8 cellular contexts compared by ENCODE assay signal in the genomic region with DNA sequence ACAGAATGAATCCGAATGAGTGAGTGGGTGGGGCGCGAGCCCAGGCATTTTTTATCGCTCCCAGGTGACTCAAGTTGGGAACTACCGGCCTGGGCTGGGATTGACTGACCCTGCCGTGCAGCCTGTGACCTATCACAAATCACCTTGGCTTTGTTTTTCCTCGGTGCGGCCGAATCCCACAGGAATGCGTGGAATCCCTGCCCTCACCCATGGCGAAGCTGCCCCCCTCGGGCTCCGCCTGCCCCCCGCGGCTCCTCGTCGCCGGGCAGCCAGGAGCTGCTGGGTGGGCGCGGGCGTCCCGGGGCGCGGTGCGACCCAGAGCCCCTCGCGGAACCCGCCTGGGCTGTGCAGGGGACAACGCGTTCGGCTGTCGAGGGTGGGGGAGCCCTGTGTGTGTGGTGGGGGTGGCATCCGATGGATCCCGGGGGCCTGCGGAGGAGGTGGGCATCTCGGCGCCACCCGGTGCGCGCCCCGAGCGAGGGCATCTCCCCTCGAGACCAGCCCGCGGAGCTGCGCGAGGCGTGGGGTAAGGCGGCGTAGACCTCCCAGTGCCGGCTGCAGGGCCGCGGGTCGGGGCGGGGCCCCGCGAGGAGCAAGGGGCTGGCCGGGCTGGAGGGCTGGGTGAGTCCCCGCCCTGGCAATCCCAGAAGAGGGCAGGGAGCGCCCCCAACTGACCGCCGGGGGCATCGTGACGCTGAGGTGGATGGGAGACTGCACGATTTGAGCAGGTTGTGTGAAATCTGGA. TPM values are rescaled to one million over a fixed set of nuclear protein-coding genes. Genes with fewer than 3 reads are reported as not detected.
DNase-seq lines count a peak whose midpoint lies in the region; ATAC-seq, FAIRE-seq and TF ChIP-seq lines count a peak whose summit lies in the region.

No MANE protein-coding gene starts in this region.

- H3K36me3 Mint-ChIP-seq in T-cell, result peaks cover 11% of the 10 kb centered on the region

- TF ChIP-seq CTCF in ascending aorta (IDR thresholded peaks at IDR 0.05), result peak; percentile 82 to 97 (median 96)

- no peaks in the 10 kb centered on the region for H3K27me3 ChIP-seq in ascending aorta

- H3K27ac Mint-ChIP-seq in T-cell, result no peak overlapping the region

- peak; percentile 83 for DNase-seq in H54 (ENCODE audit: insufficient read length, low spot score)
- peak; percentile 90 for DNase-seq in M059J (ENCODE audit: low read depth)
- DNase-seq in T-cell, result peak in 33 of 34 experiments; percentile 14 to 76 (median 58)
- peak; percentile 53 to 93 for DNase-seq in ascending aorta (ENCODE audit: low spot score in 2 of 2)
- DNase-seq in hypothalamus (lab: John Stamatoyannopoulos, UW), result peak in 48 of 51 donors; percentile 29 to 90 (median 74)
- peak; percentile 92 for DNase-seq in sciatic nerve (ENCODE audit: low spot score)
- DNase-seq in GF-D8 (lab: John Stamatoyannopoulos, UW), result no peak

- peaks cover 0 to 9% (median 9%) of the 10 kb centered on the region in 3 donors for H3K4me1 Mint-ChIP-seq in T-cell

- H3K4me3 ChIP-seq in ascending aorta, result peak overlapping the region; percentile 73 to 92

- peak overlapping the region; percentile 62 to 67 (median 66) for H3K4me3 Mint-ChIP-seq in T-cell

- H3K9me3 ChIP-seq in ascending aorta, result no peaks in the 10 kb centered on the region

- peaks cover 38 to 42% of the 10 kb centered on the region in 2 donors for H3K27me3 Mint-ChIP-seq in T-cell

- POLR2A ChIA-PET in T-cell (lab: Charles Lee), result no interaction called here

- H3K36me3 ChIP-seq in ascending aorta, result no peaks in the 10 kb centered on the region

- intact Hi-C loops in ascending aorta (cut with DNase I) (loop anchor here (1.0 to 5.0 kb wide), 4 partner anchors 115 to 360 kb away; no protein-coding TSS in a partner anchor), sciatic nerve (cut with DNase I) (loop anchor here (5.0 kb wide), 1 partner anchor 180 kb away; no protein-coding TSS in a partner anchor)

- H3K4me1 ChIP-seq in ascending aorta, result peaks cover 0 to 5% of the 10 kb centered on the region in 2 donors

- peak overlapping the region; percentile 8 to 26 for H3K27ac ChIP-seq in ascending aorta

- peak; percentile 95 for FAIRE-seq in H54 (lab: Jason Lieb, UNC)

- peak; percentile 30 for TF ChIP-seq POLR2A in GM10847 (IDR thresholded peaks at IDR 0.05; ENCODE audit: extremely low read depth, insufficient read length)
- peak; percentile 23; the same call in 1 of the 2 replicates for TF ChIP-seq POLR2A in H54 (IDR thresholded peaks at IDR 0.05; ENCODE audit: low read depth, low read length)

- ATAC-seq in T-cell (replicated peaks in 1 of 4) (peak; percentile 92 to 98 (median 96)), sciatic nerve (peak; percentile 98)

- CTCF ChIA-PET in T-cell (lab: Charles Lee), result interaction anchor here (0.6 to 2.9 kb wide), 4 partner anchors 14 to 308 kb away, joined by 4 to 11 read pairs (median 4); no protein-coding TSS in a partner anchor

- peaks cover 0 to 4% (median 0%) of the 10 kb centered on the region in 3 donors for H3K9me3 Mint-ChIP-seq in T-cell

RNA-seq across cellular contexts. Expression of a gene that starts 16.5 kb away (rescaled TPM):
- total RNA-seq in M059J (2014; rRNA removed; shearing (Covaris generic)), result 0.17 and 0.57 TPM in 2 replicates
- 1 to 10 TPM in 1 of 5 donors, under 1 TPM in 4; 0.30 to 2.0 (median 0.68) TPM for total RNA-seq in T-cell
- total RNA-seq in ascending aorta, result 0.64 TPM
- total RNA-seq in sciatic nerve, result 4.2 TPM

RNA-seq across cellular contexts. Expression of a gene that starts 52.2 kb away (rescaled TPM):
- 69.2 and 141 TPM in 2 replicates for total RNA-seq in M059J (2014; rRNA removed; shearing (Covaris generic))
- 100 to 1,000 TPM; 358 to 468 (median 397) TPM for total RNA-seq in T-cell
- total RNA-seq in ascending aorta, result 136 TPM
- total RNA-seq in sciatic nerve, result 393 TPM
